In genomic region chr2:36729067-36729466, GRCh38 we compare ENCODE assay signal across 15 cellular contexts.
"Had no signal": no experiment of that assay in that cellular context is flagged by ENCODE, and none has a peak within 500 bp of the region (broad histone marks: within the 10 kb centered on the region; RNA-seq: fewer than 3 reads in every experiment).

No MANE protein-coding gene starts in this region.

- DNase-seq: activated T-cell treated with anti-CD3 and anti-CD28 coated beads, Interleukin-2, amount 50 U/mL, for 1 hour; adrenal gland; central memory CD4-positive, alpha-beta T cell; effector memory CD4-positive, alpha-beta T cell; hippocampal formation; left ventricle myocardium superior; ovary; spleen; stimulated activated CD4-positive, alpha-beta T cell treated with anti-CD3 and anti-CD28 coated beads, Interleukin-4, amount 100 ng/mL, for 1 hour; substantia nigra; thyroid gland; upper lobe of right lung; WERI-Rb-1 had no signal

- ATAC-seq: activated naive CD4-positive, alpha-beta T cell treated with anti-CD3 and anti-CD28 coated beads, Interleukin-2, amount 50 U/mL, for 72 hours; left ventricle myocardium superior; natural killer cell treated with Interleukin-12 subunit alpha and Interleukin-12 subunit beta and Interleukin-15 and Interleukin-18, amount 100 ng/mL, for 72 hours; upper lobe of right lung had no signal
